In the genomic region with DNA sequence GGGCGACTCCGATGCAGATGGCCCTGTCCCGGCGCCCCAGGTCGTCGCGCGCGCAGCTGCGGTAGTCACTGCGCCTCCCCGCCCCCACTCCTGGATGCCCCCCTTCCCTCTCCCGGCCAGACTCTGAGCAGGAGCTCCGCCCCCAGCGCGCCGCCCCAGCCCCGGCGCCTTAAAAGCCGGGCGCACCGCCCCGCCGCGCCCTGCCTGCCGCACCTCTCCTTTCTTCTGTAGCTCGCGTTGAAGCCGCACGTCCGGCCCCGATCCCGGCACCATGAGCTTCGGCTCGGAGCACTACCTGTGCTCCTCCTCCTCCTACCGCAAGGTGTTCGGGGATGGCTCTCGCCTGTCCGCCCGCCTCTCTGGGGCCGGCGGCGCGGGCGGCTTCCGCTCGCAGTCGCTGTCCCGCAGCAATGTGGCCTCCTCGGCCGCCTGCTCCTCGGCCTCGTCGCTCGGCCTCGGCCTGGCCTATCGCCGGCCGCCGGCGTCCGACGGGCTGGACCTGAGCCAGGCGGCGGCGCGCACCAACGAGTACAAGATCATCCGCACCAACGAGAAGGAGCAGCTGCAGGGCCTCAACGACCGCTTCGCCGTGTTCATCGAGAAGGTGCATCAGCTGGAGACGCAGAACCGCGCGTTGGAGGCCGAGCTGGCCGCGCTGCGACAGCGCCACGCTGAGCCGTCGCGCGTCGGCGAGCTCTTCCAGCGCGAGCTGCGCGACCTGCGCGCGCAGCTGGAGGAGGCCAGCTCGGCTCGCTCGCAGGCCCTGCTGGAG, we compare ENCODE assay signal across 8 cellular contexts. TPM values are rescaled to one million over a fixed set of nuclear protein-coding genes. Genes with fewer than 3 reads are reported as not detected.
A peak's percentile ranks its signal among the peaks of the same experiment; 100 is the strongest.
DNase-seq lines count a peak whose midpoint lies in the region; ATAC-seq and TF ChIP-seq lines count a peak whose summit lies in the region.

A gene (plus strand): TSS at position 198 of the 772 bp plus-strand sequence. CDS start 74 bp downstream, at position 272.

- H3K4me3 ChIP-seq in effector memory CD4-positive, alpha-beta T cell (ENCODE audit: insufficient read depth, low read depth, low read length, poor library complexity, severe bottlenecking), result peak within 1 kb of the TSS; percentile 36

- peaks cover 92% of the 10 kb centered on the region for H3K27me3 Mint-ChIP-seq in nephron progenitor cell (ENCODE audit: low read depth, poor library complexity)

- ATAC-seq in left lobe of liver, result no peak

- DNase-seq in D341Med (ENCODE audit: low spot score) (peak; percentile 84), HK-2 (ENCODE audit: unreplicated experiment) (peak; percentile 82), SW 1271 (lab: John Stamatoyannopoulos, UW) (peak; percentile 10 to 60), nephron progenitor cell (peak; percentile 74), left lobe of liver (ENCODE audit: low spot score) (no peak), SIG-M5 treated with dmso at 0.1 percent for 504 hours (lab: John Stamatoyannopoulos, UW; ENCODE audit: unreplicated experiment) (no peak), SKM-1 treated with dmso at 0.1 percent for 144 hours (lab: John Stamatoyannopoulos, UW; ENCODE audit: unreplicated experiment) (no peak)
- no peak for DNase-seq in effector memory CD4-positive, alpha-beta T cell

- H3K9me3 ChIP-seq in effector memory CD4-positive, alpha-beta T cell (ENCODE audit: control insufficient read depth, low read length), result no peaks in the 10 kb centered on the region

- no peak within 1 kb of the TSS for H3K27ac ChIP-seq in effector memory CD4-positive, alpha-beta T cell (ENCODE audit: insufficient read depth, low read length, poor library complexity, severe bottlenecking)

- peaks cover 17% of the 10 kb centered on the region for H3K4me1 Mint-ChIP-seq in nephron progenitor cell

- peaks cover 19% of the 10 kb centered on the region for H3K4me1 ChIP-seq in effector memory CD4-positive, alpha-beta T cell (ENCODE audit: control insufficient read depth, insufficient read depth, low read length, poor library complexity, severe bottlenecking)

- H3K27me3 ChIP-seq in effector memory CD4-positive, alpha-beta T cell (replicated peaks; ENCODE audit: control insufficient read depth, insufficient read depth, low read length, poor library complexity, severe bottlenecking), result peaks cover 24% of the 10 kb centered on the region

- peaks cover 5% of the 10 kb centered on the region for H3K9me3 Mint-ChIP-seq in nephron progenitor cell

- H3K27ac Mint-ChIP-seq in nephron progenitor cell, result no peak within 1 kb of the TSS

- no peaks in the 10 kb centered on the region for H3K36me3 Mint-ChIP-seq in nephron progenitor cell (ENCODE audit: low read depth)

- peak within 1 kb of the TSS; percentile 81 for H3K4me3 Mint-ChIP-seq in nephron progenitor cell

- TF ChIP-seq CTCF in nephron progenitor cell (IDR thresholded peaks at IDR 0.05), result no peak

- H3K36me3 ChIP-seq in effector memory CD4-positive, alpha-beta T cell (ENCODE audit: control insufficient read depth, insufficient read depth, low read length), result no peaks in the 10 kb centered on the region

RNA-seq across cellular contexts. Expression of the gene that starts here (rescaled TPM):
- not detected for total RNA-seq in left lobe of liver

Comparison
In these comparisons a context has a peak if more than half of its experiments do, and no peak if none do; other contexts are left out.
1. DNase-seq: peak in D341Med (single experiment), HK-2 (single experiment), SW 1271 (2 of 2) and nephron progenitor cell (single experiment); none in effector memory CD4-positive, alpha-beta T cell (0 of 3), left lobe of liver (single experiment), SIG-M5 treated with dmso at 0.1 percent for 504 hours (single experiment) and SKM-1 treated with dmso at 0.1 percent for 144 hours (single experiment).